ENCODE assay signal across 28 cellular contexts in genomic region chr5:155047818-155048217, GRCh38. TPM values are rescaled to one million over a fixed set of nuclear protein-coding genes. Genes with fewer than 3 reads are reported as not detected.
"Had no signal": no experiment of that assay in that cellular context is flagged by ENCODE, and none has a peak within 500 bp of the region (broad histone marks: within the 10 kb centered on the region; RNA-seq: fewer than 3 reads in every experiment).

No MANE protein-coding gene starts in this region.

- H3K36me3 Mint-ChIP-seq: natural killer cell; stimulated activated naive B cell treated with anti-CD40 and anti-IgM and Interleukin-4, amounts not matched to agents 10 μg/mL and 1 μg/mL and 100 μg/mL, for 72 hours had no signal

- H3K9me3 ChIP-seq: gastroesophageal sphincter, heart right ventricle, lower lobe of right lung, ovary, psoas muscle, spleen, thoracic aorta, tibial nerve, upper lobe of right lung, vagina had no signal

- H3K4me1 Mint-ChIP-seq: natural killer cell; stimulated activated naive B cell treated with anti-CD40 and anti-IgM and Interleukin-4, amounts not matched to agents 10 μg/mL and 1 μg/mL and 100 μg/mL, for 72 hours had no signal

- H3K27ac ChIP-seq: dorsolateral prefrontal cortex, epithelial cell of prostate, gastroesophageal sphincter, heart right ventricle, lower lobe of right lung, ovary, psoas muscle, skin epidermis, spleen, thoracic aorta, tibial nerve, upper lobe of right lung, vagina had no signal

- ATAC-seq: esophagus mucosa; gastroesophageal sphincter; heart right ventricle; left ventricle myocardium superior; lower lobe of right lung; natural killer cell; psoas muscle; right cardiac atrium; stimulated activated naive B cell treated with anti-CD40 and anti-IgM and Interleukin-4, amounts not matched to agents 10 μg/mL and 1 μg/mL and 100 μg/mL, for 72 hours; upper lobe of right lung had no signal

- H3K4me3 Mint-ChIP-seq: natural killer cell; stimulated activated naive B cell treated with anti-CD40 and anti-IgM and Interleukin-4, amounts not matched to agents 10 μg/mL and 1 μg/mL and 100 μg/mL, for 72 hours; stimulated activated naive CD8-positive, alpha-beta T cell treated with anti-CD3 and anti-CD28 coated beads, Interleukin-15, Interleukin-2, amounts not matched to agents 100 ng/mL and 50 ng/mL, for 24 hours had no signal

- DNase-seq: dorsolateral prefrontal cortex; effector CD4-positive, alpha-beta T cell; foreskin fibroblast; heart right ventricle; hypothalamus; left ventricle myocardium superior; lower lobe of right lung; natural killer cell; occipital lobe; ovary; posterior cingulate gyrus; psoas muscle; right cardiac atrium; spleen; stimulated activated CD4-positive, alpha-beta T cell treated with anti-CD3 and anti-CD28 coated beads, Interleukin-2, amount 100 ng/mL, for 48 hours; stimulated activated naive B cell treated with anti-CD40 and anti-IgM and Interleukin-4, amounts not matched to agents 10 μg/mL and 1 μg/mL and 100 μg/mL, for 72 hours; upper lobe of right lung had no signal

- H3K4me1 ChIP-seq: gastroesophageal sphincter, lower lobe of right lung, psoas muscle, tibial nerve, upper lobe of right lung, vagina had no signal

- H3K4me3 ChIP-seq: dorsolateral prefrontal cortex, gastroesophageal sphincter, heart right ventricle, lower lobe of right lung, ovary, psoas muscle, skin epidermis, spleen, thoracic aorta, tibial nerve, upper lobe of right lung, vagina had no signal

- H3K36me3 ChIP-seq: gastroesophageal sphincter, heart right ventricle, lower lobe of right lung, ovary, spleen, thoracic aorta, tibial nerve, upper lobe of right lung, vagina had no signal

- H3K27me3 ChIP-seq: gastroesophageal sphincter, heart right ventricle, ovary, tibial nerve, upper lobe of right lung, vagina had no signal

- H3K27ac Mint-ChIP-seq: natural killer cell; stimulated activated naive B cell treated with anti-CD40 and anti-IgM and Interleukin-4, amounts not matched to agents 10 μg/mL and 1 μg/mL and 100 μg/mL, for 72 hours; stimulated activated naive CD8-positive, alpha-beta T cell treated with anti-CD3 and anti-CD28 coated beads, Interleukin-15, Interleukin-2, amounts not matched to agents 100 ng/mL and 50 ng/mL, for 24 hours had no signal

- H3K9me3 Mint-ChIP-seq: natural killer cell; stimulated activated naive B cell treated with anti-CD40 and anti-IgM and Interleukin-4, amounts not matched to agents 10 μg/mL and 1 μg/mL and 100 μg/mL, for 72 hours; stimulated activated naive CD8-positive, alpha-beta T cell treated with anti-CD3 and anti-CD28 coated beads, Interleukin-15, Interleukin-2, amounts not matched to agents 100 ng/mL and 50 ng/mL, for 24 hours had no signal

RNA-seq across cellular contexts. Expression of gene KIF4B, which starts 34.3 kb away (rescaled TPM):
- total RNA-seq: esophagus mucosa, lower lobe of right lung, mononuclear cell, natural killer cell, thoracic aorta, tibial nerve, vagina had no signal
- polyA plus RNA-seq: heart right ventricle, keratinocyte, neural cell, ovary, right cardiac atrium, spleen had no signal
